Comparison of ENCODE assay signal across 8 cellular contexts in the genomic region with DNA sequence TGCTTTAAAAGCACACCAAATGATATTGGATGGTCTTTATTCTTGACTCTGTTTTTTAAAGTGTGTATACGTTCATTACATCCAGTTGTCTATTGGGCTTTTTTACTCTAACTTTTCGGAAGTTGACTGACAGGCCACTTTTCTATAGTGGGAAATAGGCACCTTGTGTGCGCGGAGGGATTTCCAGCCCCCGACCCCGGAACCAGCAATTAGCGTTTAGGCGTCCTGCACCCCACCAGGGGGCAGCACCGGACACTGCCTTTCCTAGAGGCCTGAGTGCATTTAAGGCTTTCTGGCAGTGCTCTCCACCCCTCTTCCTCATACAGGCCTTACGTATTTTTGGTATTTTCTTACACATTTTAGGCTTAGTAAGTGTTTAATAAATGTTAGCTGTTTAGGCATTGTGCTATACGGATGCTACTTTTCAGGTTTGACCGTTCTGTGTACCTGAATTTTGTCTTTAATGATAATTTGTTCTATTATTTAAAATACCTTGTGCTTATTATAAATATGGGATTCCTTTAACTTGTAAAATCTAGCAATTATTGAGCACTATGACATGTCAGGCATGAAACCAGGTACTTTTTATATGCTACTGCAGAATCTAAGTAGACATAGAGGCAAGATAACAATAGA.
DNase-seq lines count a peak whose midpoint lies in the region; ATAC-seq and TF ChIP-seq lines count a peak whose summit lies in the region.

No MANE protein-coding gene starts in this region.

- H2AFZ ChIP-seq in hepatocyte: no peak overlapping the region

- H3K27me3 ChIP-seq in RWPE2 (ENCODE audit: insufficient read depth, poor library complexity, severe bottlenecking) (no peaks in the 10 kb centered on the region), hepatocyte (no peaks in the 10 kb centered on the region)

- intact Hi-C loops in CD14-positive monocyte (cut with micrococcal nuclease): loop anchor here in 1 of 2 donors (5.0 to 10.0 kb wide), 2 partner anchors 644 to 1416 kb away; a partner anchor contains a TSS

- no peak overlapping the region for H3K4me2 ChIP-seq in hepatocyte

- WGBS in hepatocyte (ENCODE audit: low lambda C conversion rate, missing lambda C conversion rate): 42% methylated on average over 11 of the region's 12 CpGs

- no peaks in the 10 kb centered on the region for H3K36me3 Mint-ChIP-seq in CD14-positive monocyte

- no peaks in the 10 kb centered on the region for H3K4me1 ChIP-seq in RWPE2 (ENCODE audit: insufficient read depth, poor library complexity, severe bottlenecking)
- peaks cover 4% of the 10 kb centered on the region for H3K4me1 ChIP-seq in hepatocyte (ENCODE audit: insufficient read depth)

- no peak overlapping the region for H3K27ac Mint-ChIP-seq in CD14-positive monocyte

- H3K9me3 Mint-ChIP-seq in CD14-positive monocyte: peaks cover 0 to 2% (median 0%) of the 10 kb centered on the region in 7 donors

- no peak overlapping the region for H3K4me3 ChIP-seq in RWPE2 (ENCODE audit: severe bottlenecking)
- no peak overlapping the region for H3K4me3 ChIP-seq in hepatocyte

- ATAC-seq in GM19351 (IDR thresholded peaks at IDR 0.05; ENCODE audit: unreplicated experiment) (peak; percentile 88), HG03442 (IDR thresholded peaks at IDR 0.05; ENCODE audit: unreplicated experiment) (peak; percentile 99), RWPE2 (ENCODE audit: low read depth) (peak; percentile 69)

- TF ChIP-seq CTCF in CD14-positive monocyte (IDR thresholded peaks at IDR 0.05) (peak; percentile 88), RWPE2 (IDR thresholded peaks at IDR 0.05; ENCODE audit: poor library complexity, severe bottlenecking) (peak; percentile 94), hepatocyte (IDR thresholded peaks at IDR 0.05; ENCODE audit: poor library complexity) (peak; percentile 64)

- H3K27ac ChIP-seq in RWPE2 (ENCODE audit: poor library complexity, severe bottlenecking) (no peak overlapping the region), hepatocyte (no peak overlapping the region)

- no peaks in the 10 kb centered on the region for H3K79me2 ChIP-seq in hepatocyte

- no peaks in the 10 kb centered on the region for H3K36me3 ChIP-seq in RWPE2 (ENCODE audit: low read depth)
- H3K36me3 ChIP-seq in hepatocyte (replicated peaks; ENCODE audit: insufficient read depth, low read depth): no peaks in the 10 kb centered on the region

- no peak overlapping the region for H3K4me3 Mint-ChIP-seq in CD14-positive monocyte

- H3K9me3 ChIP-seq in RWPE2 (ENCODE audit: severe bottlenecking): no peaks in the 10 kb centered on the region
- H3K9me3 ChIP-seq in hepatocyte (ENCODE audit: low read depth): no peaks in the 10 kb centered on the region

- no peaks in the 10 kb centered on the region for H3K9me2 ChIP-seq in hepatocyte (replicated peaks; ENCODE audit: insufficient read depth)

- H4K20me1 ChIP-seq in hepatocyte (ENCODE audit: insufficient read depth, poor library complexity, severe bottlenecking): no peaks in the 10 kb centered on the region

- peak; percentile 48 for DNase-seq in CD14-positive monocyte (ENCODE audit: low spot score)
- no peak for DNase-seq in RWPE2 (ENCODE audit: low spot score)
- peak; percentile 73 for DNase-seq in activated naive CD4-positive, alpha-beta T cell treated with Interleukin-2 at 50 U/mL for 16 hours
- peak; percentile 76 for DNase-seq in hepatocyte (ENCODE audit: low spot score)
- DNase-seq in stimulated activated CD4-positive, alpha-beta T cell treated with anti-CD3 and anti-CD28 coated beads, Interleukin-15, amount 100 ng/mL, for 1 hour (ENCODE audit: low read depth in 1 of 2, low spot score in 1 of 2): peak; percentile 49 to 56
- DNase-seq in NCI-H2196 treated with DMSO at 0.1 percent for 48 hours (lab: John Stamatoyannopoulos, UW; ENCODE audit: unreplicated experiment): no peak

- no peaks in the 10 kb centered on the region for H3K4me1 Mint-ChIP-seq in CD14-positive monocyte

- no peaks in the 10 kb centered on the region for H3K27me3 Mint-ChIP-seq in CD14-positive monocyte (ENCODE audit: low read depth in 3 of 3)

Comparison
In these comparisons a context has a peak if more than half of its experiments do, and no peak if none do; other contexts are left out.
1. DNase-seq: peak in CD14-positive monocyte (single experiment), activated naive CD4-positive, alpha-beta T cell treated with Interleukin-2 at 50 U/mL for 16 hours (single experiment), hepatocyte (single experiment) and stimulated activated CD4-positive, alpha-beta T cell treated with anti-CD3 and anti-CD28 coated beads, Interleukin-15, amount 100 ng/mL, for 1 hour (2 of 2); none in RWPE2 (single experiment) and NCI-H2196 treated with DMSO at 0.1 percent for 48 hours (single experiment).
2. Peak in every context shown above with its lines, with median percentiles within 50 percentile points of each other: CTCF ChIP-seq and ATAC-seq.